ENCODE assay signal across 1 cellular context in the genomic region with DNA sequence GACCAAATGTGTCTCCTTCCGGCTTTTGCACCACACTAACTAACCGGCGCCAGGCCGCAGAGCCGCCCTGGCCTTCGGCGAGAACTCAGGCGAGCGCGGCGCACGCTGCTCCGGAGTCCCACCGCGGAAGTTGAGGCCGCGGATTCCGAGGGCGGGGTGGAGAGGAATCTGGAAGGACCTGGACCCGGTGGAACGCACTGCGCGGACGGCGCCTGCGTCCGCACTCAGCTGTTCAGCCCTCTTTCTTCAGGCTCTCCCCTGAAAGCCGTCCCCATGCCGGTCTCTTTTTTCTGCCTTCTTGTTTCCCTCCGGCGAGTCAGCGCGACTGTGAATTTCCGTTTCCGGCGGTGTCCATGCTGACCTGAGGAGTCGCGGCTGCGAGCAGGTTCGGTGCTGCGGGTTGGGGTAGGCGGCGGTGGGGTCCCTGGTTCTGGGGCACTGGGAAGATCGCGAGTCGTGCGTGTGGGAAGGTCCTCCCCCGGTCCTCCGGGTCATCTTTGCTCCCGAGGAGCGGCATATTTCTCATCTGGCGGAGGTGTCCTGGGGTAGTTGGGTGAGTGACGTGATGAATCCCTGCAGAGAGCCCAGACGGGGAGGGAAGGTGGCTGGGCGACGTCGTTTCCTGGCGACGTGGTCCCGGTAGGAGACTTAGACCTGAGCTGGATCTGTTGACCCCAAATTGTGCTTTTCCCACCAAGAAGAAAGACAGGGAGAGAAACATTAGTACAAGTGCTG.
A peak's percentile ranks its signal among the peaks of the same experiment; 100 is the strongest.
TF ChIP-seq lines count a peak whose summit lies in the region.

A gene with protein sequence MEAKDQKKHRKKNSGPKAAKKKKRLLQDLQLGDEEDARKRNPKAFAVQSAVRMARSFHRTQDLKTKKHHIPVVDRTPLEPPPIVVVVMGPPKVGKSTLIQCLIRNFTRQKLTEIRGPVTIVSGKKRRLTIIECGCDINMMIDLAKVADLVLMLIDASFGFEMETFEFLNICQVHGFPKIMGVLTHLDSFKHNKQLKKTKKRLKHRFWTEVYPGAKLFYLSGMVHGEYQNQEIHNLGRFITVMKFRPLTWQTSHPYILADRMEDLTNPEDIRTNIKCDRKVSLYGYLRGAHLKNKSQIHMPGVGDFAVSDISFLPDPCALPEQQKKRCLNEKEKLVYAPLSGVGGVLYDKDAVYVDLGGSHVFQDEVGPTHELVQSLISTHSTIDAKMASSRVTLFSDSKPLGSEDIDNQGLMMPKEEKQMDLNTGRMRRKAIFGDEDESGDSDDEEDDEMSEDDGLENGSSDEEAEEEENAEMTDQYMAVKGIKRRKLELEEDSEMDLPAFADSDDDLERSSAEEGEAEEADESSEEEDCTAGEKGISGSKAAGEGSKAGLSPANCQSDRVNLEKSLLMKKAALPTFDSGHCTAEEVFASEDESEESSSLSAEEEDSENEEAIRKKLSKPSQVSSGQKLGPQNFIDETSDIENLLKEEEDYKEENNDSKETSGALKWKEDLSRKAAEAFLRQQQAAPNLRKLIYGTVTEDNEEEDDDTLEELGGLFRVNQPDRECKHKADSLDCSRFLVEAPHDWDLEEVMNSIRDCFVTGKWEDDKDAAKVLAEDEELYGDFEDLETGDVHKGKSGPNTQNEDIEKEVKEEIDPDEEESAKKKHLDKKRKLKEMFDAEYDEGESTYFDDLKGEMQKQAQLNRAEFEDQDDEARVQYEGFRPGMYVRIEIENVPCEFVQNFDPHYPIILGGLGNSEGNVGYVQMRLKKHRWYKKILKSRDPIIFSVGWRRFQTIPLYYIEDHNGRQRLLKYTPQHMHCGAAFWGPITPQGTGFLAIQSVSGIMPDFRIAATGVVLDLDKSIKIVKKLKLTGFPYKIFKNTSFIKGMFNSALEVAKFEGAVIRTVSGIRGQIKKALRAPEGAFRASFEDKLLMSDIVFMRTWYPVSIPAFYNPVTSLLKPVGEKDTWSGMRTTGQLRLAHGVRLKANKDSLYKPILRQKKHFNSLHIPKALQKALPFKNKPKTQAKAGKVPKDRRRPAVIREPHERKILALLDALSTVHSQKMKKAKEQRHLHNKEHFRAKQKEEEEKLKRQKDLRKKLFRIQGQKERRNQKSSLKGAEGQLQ (plus strand): TSS at position 350 of the 735 bp plus-strand sequence. CDS start 1,600 bp downstream, outside the sequence.

TF ChIP-seq in HepG2, 621 proteins besides CTCF, POLR2A, EP300 and RAD21 (continued from another document and continues in another):
- TF ChIP-seq HMG20A (CRISPR knock-in tag; IDR thresholded peaks at IDR 0.05; ENCODE audit: borderline replicate concordance): peak; percentile 56; the same call in 1 of the 2 replicates
- peak; percentile 89; the same call in 1 of the 2 replicates for TF ChIP-seq ZNF709 (CRISPR knock-in tag; IDR thresholded peaks at IDR 0.05)
- TF ChIP-seq, protein P1, sequence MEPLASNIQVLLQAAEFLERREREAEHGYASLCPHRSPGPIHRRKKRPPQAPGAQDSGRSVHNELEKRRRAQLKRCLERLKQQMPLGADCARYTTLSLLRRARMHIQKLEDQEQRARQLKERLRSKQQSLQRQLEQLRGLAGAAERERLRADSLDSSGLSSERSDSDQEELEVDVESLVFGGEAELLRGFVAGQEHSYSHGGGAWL (CRISPR knock-in tag; IDR thresholded peaks at IDR 0.05): peak; percentile 82; the same call in 1 of the 2 replicates
- TF ChIP-seq, protein P2, sequence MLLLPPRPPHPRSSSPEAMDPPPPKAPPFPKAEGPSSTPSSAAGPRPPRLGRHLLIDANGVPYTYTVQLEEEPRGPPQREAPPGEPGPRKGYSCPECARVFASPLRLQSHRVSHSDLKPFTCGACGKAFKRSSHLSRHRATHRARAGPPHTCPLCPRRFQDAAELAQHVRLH (CRISPR knock-in tag; IDR thresholded peaks at IDR 0.05; ENCODE audit: borderline replicate concordance, low read depth): peak; percentile 97
- no peak for TF ChIP-seq ZEB1 (IDR thresholded peaks at IDR 0.05; ENCODE audit: insufficient replicate concordance, low read depth)
- no peak for TF ChIP-seq MZF1 (CRISPR knock-in tag; IDR thresholded peaks at IDR 0.05; ENCODE audit: borderline replicate concordance)
- TF ChIP-seq KDM6A (CRISPR knock-in tag; IDR thresholded peaks at IDR 0.05; ENCODE audit: low read depth): no peak
- peak; percentile 100 for TF ChIP-seq GABPB1 (CRISPR knock-in tag; IDR thresholded peaks at IDR 0.05)
- TF ChIP-seq, protein P3, sequence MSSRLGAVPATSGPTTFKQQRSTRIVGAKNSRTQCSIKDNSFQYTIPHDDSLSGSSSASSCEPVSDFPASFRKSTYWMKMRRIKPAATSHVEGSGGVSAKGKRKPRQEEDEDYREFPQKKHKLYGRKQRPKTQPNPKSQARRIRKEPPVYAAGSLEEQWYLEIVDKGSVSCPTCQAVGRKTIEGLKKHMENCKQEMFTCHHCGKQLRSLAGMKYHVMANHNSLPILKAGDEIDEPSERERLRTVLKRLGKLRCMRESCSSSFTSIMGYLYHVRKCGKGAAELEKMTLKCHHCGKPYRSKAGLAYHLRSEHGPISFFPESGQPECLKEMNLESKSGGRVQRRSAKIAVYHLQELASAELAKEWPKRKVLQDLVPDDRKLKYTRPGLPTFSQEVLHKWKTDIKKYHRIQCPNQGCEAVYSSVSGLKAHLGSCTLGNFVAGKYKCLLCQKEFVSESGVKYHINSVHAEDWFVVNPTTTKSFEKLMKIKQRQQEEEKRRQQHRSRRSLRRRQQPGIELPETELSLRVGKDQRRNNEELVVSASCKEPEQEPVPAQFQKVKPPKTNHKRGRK (CRISPR knock-in tag; IDR thresholded peaks at IDR 0.05): no peak
- TF ChIP-seq NFE2L2 (IDR thresholded peaks at IDR 0.05; ENCODE audit: low read length): no peak
- TF ChIP-seq ZNF883 (CRISPR knock-in tag; IDR thresholded peaks at IDR 0.05; ENCODE audit: not compliant biosample characterization): peak; percentile 85
- TF ChIP-seq, protein P4, sequence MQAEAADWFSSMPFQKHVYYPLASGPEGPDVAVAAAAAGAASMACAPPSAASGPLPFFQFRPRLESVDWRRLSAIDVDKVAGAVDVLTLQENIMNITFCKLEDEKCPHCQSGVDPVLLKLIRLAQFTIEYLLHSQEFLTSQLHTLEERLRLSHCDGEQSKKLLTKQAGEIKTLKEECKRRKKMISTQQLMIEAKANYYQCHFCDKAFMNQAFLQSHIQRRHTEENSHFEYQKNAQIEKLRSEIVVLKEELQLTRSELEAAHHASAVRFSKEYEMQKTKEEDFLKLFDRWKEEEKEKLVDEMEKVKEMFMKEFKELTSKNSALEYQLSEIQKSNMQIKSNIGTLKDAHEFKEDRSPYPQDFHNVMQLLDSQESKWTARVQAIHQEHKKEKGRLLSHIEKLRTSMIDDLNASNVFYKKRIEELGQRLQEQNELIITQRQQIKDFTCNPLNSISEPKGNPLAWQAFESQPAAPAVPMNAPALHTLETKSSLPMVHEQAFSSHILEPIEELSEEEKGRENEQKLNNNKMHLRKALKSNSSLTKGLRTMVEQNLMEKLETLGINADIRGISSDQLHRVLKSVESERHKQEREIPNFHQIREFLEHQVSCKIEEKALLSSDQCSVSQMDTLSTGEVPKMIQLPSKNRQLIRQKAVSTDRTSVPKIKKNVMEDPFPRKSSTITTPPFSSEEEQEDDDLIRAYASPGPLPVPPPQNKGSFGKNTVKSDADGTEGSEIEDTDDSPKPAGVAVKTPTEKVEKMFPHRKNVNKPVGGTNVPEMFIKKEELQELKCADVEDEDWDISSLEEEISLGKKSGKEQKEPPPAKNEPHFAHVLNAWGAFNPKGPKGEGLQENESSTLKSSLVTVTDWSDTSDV (CRISPR knock-in tag; IDR thresholded peaks at IDR 0.05): no peak
- TF ChIP-seq, protein P5, sequence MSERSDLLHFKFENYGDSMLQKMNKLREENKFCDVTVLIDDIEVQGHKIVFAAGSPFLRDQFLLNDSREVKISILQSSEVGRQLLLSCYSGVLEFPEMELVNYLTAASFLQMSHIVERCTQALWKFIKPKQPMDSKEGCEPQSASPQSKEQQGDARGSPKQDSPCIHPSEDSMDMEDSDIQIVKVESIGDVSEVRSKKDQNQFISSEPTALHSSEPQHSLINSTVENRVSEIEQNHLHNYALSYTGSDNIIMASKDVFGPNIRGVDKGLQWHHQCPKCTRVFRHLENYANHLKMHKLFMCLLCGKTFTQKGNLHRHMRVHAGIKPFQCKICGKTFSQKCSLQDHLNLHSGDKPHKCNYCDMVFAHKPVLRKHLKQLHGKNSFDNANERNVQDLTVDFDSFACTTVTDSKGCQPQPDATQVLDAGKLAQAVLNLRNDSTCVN (CRISPR knock-in tag; IDR thresholded peaks at IDR 0.05; ENCODE audit: borderline replicate concordance): peak; percentile 64; the same call in 1 of the 2 replicates
- no peak for TF ChIP-seq SP1 (IDR thresholded peaks at IDR 0.05)
- peak; percentile 84 for TF ChIP-seq SP1 (CRISPR knock-in tag; IDR thresholded peaks at IDR 0.05)
- TF ChIP-seq MAFF (IDR thresholded peaks at IDR 0.05; ENCODE audit: low read depth, low read length): no peak; the same call in 1 of the 2 replicates
- no peak for TF ChIP-seq NR2F2 (IDR thresholded peaks at IDR 0.05; ENCODE audit: borderline replicate concordance, low read depth)
- peak; percentile 29; the same call in 1 of the 2 replicates for TF ChIP-seq RELA (CRISPR knock-in tag; IDR thresholded peaks at IDR 0.05)
- TF ChIP-seq MTA3 (CRISPR knock-in tag; IDR thresholded peaks at IDR 0.05): no peak
- peak; percentile 41; the same call in 1 of the 2 replicates for TF ChIP-seq ARID2 (CRISPR knock-in tag; IDR thresholded peaks at IDR 0.05; ENCODE audit: borderline replicate concordance)
- TF ChIP-seq, protein P6, sequence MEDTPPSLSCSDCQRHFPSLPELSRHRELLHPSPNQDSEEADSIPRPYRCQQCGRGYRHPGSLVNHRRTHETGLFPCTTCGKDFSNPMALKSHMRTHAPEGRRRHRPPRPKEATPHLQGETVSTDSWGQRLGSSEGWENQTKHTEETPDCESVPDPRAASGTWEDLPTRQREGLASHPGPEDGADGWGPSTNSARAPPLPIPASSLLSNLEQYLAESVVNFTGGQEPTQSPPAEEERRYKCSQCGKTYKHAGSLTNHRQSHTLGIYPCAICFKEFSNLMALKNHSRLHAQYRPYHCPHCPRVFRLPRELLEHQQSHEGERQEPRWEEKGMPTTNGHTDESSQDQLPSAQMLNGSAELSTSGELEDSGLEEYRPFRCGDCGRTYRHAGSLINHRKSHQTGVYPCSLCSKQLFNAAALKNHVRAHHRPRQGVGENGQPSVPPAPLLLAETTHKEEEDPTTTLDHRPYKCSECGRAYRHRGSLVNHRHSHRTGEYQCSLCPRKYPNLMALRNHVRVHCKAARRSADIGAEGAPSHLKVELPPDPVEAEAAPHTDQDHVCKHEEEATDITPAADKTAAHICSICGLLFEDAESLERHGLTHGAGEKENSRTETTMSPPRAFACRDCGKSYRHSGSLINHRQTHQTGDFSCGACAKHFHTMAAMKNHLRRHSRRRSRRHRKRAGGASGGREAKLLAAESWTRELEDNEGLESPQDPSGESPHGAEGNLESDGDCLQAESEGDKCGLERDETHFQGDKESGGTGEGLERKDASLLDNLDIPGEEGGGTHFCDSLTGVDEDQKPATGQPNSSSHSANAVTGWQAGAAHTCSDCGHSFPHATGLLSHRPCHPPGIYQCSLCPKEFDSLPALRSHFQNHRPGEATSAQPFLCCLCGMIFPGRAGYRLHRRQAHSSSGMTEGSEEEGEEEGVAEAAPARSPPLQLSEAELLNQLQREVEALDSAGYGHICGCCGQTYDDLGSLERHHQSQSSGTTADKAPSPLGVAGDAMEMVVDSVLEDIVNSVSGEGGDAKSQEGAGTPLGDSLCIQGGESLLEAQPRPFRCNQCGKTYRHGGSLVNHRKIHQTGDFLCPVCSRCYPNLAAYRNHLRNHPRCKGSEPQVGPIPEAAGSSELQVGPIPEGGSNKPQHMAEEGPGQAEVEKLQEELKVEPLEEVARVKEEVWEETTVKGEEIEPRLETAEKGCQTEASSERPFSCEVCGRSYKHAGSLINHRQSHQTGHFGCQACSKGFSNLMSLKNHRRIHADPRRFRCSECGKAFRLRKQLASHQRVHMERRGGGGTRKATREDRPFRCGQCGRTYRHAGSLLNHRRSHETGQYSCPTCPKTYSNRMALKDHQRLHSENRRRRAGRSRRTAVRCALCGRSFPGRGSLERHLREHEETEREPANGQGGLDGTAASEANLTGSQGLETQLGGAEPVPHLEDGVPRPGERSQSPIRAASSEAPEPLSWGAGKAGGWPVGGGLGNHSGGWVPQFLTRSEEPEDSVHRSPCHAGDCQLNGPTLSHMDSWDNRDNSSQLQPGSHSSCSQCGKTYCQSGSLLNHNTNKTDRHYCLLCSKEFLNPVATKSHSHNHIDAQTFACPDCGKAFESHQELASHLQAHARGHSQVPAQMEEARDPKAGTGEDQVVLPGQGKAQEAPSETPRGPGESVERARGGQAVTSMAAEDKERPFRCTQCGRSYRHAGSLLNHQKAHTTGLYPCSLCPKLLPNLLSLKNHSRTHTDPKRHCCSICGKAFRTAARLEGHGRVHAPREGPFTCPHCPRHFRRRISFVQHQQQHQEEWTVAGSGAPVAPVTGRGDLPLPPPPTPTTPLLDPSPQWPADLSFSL (CRISPR knock-in tag; IDR thresholded peaks at IDR 0.05): no peak
- no peak; the same call in 1 of the 2 replicates for TF ChIP-seq MAZ (IDR thresholded peaks at IDR 0.05; ENCODE audit: borderline replicate concordance, low read depth, low read length)
- peak; percentile 76 for TF ChIP-seq MAZ (CRISPR knock-in tag; IDR thresholded peaks at IDR 0.05; ENCODE audit: low read depth)
- peak; percentile 95 for TF ChIP-seq WIZ (CRISPR knock-in tag; IDR thresholded peaks at IDR 0.05)
- TF ChIP-seq, protein P7, sequence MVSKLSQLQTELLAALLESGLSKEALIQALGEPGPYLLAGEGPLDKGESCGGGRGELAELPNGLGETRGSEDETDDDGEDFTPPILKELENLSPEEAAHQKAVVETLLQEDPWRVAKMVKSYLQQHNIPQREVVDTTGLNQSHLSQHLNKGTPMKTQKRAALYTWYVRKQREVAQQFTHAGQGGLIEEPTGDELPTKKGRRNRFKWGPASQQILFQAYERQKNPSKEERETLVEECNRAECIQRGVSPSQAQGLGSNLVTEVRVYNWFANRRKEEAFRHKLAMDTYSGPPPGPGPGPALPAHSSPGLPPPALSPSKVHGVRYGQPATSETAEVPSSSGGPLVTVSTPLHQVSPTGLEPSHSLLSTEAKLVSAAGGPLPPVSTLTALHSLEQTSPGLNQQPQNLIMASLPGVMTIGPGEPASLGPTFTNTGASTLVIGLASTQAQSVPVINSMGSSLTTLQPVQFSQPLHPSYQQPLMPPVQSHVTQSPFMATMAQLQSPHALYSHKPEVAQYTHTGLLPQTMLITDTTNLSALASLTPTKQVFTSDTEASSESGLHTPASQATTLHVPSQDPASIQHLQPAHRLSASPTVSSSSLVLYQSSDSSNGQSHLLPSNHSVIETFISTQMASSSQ (IDR thresholded peaks at IDR 0.05; ENCODE audit: low read depth): 0 out of 2 replicates have a peak, but pooled peaks have one; percentile 22
- TF ChIP-seq, protein P7 (CRISPR knock-in tag; IDR thresholded peaks at IDR 0.05; ENCODE audit: borderline replicate concordance): peak; percentile 75; the same call in 1 of the 2 replicates
- TF ChIP-seq ZNF572 (CRISPR knock-in tag; IDR thresholded peaks at IDR 0.05): peak; percentile 94
- TF ChIP-seq ZNF34 (CRISPR knock-in tag; IDR thresholded peaks at IDR 0.05; ENCODE audit: borderline replicate concordance): peak; percentile 94
